1 cellular context compared by ENCODE assay signal in genomic region chr1:27772071-27772470, GRCh38.
TF ChIP-seq lines count a peak whose summit lies in the region.

No MANE protein-coding gene starts in this region.

TF ChIP-seq in K562, 482 proteins besides CTCF, POLR2A, EP300 and RAD21:
- no peak for TF ChIP-seq AFF4 (CRISPR knock-in tag; IDR thresholded peaks at IDR 0.05)
- no peak for TF ChIP-seq RERE (CRISPR knock-in tag; IDR thresholded peaks at IDR 0.05; ENCODE audit: borderline replicate concordance)
- TF ChIP-seq TGIF2 (CRISPR knock-in tag; IDR thresholded peaks at IDR 0.05), result no peak
- TF ChIP-seq THRA (IDR thresholded peaks at IDR 0.05), result no peak
- TF ChIP-seq NCOR1 (IDR thresholded peaks at IDR 0.05), result no peak
- TF ChIP-seq CREM (IDR thresholded peaks at IDR 0.05; ENCODE audit: low read depth), result no peak
- no peak for TF ChIP-seq L3MBTL2 (IDR thresholded peaks at IDR 0.05)
- TF ChIP-seq NCOA2 (IDR thresholded peaks at IDR 0.05; ENCODE audit: partially characterized antibody in 2 of 2), result no peak
- no peak for TF ChIP-seq TCF7L2 (IDR thresholded peaks at IDR 0.05; ENCODE audit: low read depth, low read length)
- no peak for TF ChIP-seq GTF2B (IDR thresholded peaks at IDR 0.05; ENCODE audit: extremely low read depth, insufficient read length)
- no peak for TF ChIP-seq ZNF277 (CRISPR knock-in tag; IDR thresholded peaks at IDR 0.05; ENCODE audit: borderline replicate concordance)
- no peak for TF ChIP-seq ZNF407 (IDR thresholded peaks at IDR 0.05; ENCODE audit: low read depth)
- no peak for TF ChIP-seq HDGF (IDR thresholded peaks at IDR 0.05)
- TF ChIP-seq HDAC1 (IDR thresholded peaks at IDR 0.05), result no peak
- no peak for TF ChIP-seq PBX2 (CRISPR knock-in tag; IDR thresholded peaks at IDR 0.05; ENCODE audit: low read depth)
- TF ChIP-seq PBX2 (tag; conservative IDR thresholded peaks at IDR 0.05; ENCODE audit: low read depth), result no peak
- no peak for TF ChIP-seq ARHGAP35 (IDR thresholded peaks at IDR 0.05; ENCODE audit: partially characterized antibody)
- no peak for TF ChIP-seq ETV6 (IDR thresholded peaks at IDR 0.05; ENCODE audit: borderline replicate concordance in 1 of 2, low read depth in 2 of 2, low read length in 1 of 2)
- TF ChIP-seq ETV6 (CRISPR knock-in tag; IDR thresholded peaks at IDR 0.05; ENCODE audit: borderline replicate concordance), result no peak
- TF ChIP-seq ZNF766 (CRISPR knock-in tag; conservative IDR thresholded peaks at IDR 0.05), result no peak
